26 cellular contexts compared by ENCODE assay signal in the genomic region with DNA sequence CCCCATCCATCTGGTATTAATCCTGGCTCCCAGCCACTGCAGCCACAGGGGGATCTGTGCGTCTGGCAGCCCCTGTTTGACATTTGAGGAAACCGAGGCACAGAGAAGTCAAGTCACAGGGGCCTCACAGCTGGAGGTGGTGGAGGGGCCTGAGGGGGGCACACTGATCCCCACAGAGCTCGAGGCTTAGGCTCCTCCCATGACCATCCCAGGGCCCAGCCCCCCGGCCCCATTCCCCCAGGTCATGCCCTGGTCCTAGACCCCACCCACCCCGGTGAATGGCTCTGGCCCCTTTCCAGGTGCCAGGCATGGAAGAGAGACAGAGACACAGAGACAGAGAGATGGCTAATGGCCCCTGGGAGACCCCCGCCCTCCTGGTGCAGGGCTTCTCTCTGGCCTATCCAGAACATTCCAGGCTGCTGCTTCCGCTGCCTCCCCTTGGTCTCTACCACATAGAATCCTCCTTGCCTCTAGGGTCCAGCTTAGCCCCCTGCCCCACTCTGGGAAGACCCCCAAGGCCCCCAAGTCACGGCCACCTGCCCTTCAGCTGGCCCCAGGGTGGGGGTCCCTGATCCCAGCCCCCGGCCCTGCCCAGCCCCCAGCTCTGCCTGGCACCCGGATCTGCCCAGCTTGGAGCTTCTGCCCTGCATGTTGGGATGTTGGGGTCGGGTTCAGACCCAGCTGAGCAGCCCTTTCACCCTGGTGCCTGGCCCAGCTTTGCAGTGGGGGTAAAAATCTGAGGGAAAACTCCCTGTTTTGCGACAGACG. TPM values are rescaled to one million over a fixed set of nuclear protein-coding genes. Genes with fewer than 3 reads are reported as not detected.
DNase-seq lines count a peak whose midpoint lies in the region; ATAC-seq and TF ChIP-seq lines count a peak whose summit lies in the region.
"Had no signal": no experiment of that assay in that cellular context is flagged by ENCODE, and none has a peak within 500 bp of the region (broad histone marks: within the 10 kb centered on the region; RNA-seq: fewer than 3 reads in every experiment).

No MANE protein-coding gene starts in this region.

- no peaks in the 10 kb centered on the region for H3K4me1 Mint-ChIP-seq in CD4-positive, alpha-beta memory T cell
- H3K4me1 Mint-ChIP-seq: activated CD4-positive, alpha-beta memory T cell treated with anti-CD3 and anti-CD28 coated beads, Interleukin-2, amount 10 ng/mL, durations not matched to agents 7 days and 5 days had no signal

- peak; percentile 9 for DNase-seq in activated CD8-positive, alpha-beta memory T cell treated with anti-CD3 and anti-CD28 coated beads, Interleukin-2, amount 50 U/mL, for 4 hours
- DNase-seq in activated CD8-positive, alpha-beta memory T cell treated with anti-CD3 and anti-CD28 coated beads for 24 hours, result no peak
- DNase-seq in LNCaP clone FGC (ENCODE audit: low read depth) (no peak), left ventricle myocardium inferior (peak; percentile 7), gastrocnemius medialis (peak; percentile 1 to 7), SHP77 (lab: John Stamatoyannopoulos, UW) (no peak), GM19240 (ENCODE audit: insufficient read length, low spot score) (no peak)
- no peak for DNase-seq in CD4-positive, alpha-beta memory T cell
- DNase-seq: activated CD4-positive, alpha-beta memory T cell treated with anti-CD3 and anti-CD28 coated beads, Interleukin-2, amount 10 ng/mL, durations not matched to agents 7 days and 5 days; activated T-cell treated with anti-CD3 and anti-CD28 coated beads, Interleukin-2, amount 50 U/mL, for 72 hours; DND-41; erythroblast; IMR-90; NCI-H2029; NCI-H446 treated with DMSO at 0.1 percent for 48 hours; NK-92 treated with Interleukin-12 subunit alpha and Interleukin-12 subunit beta, amount 100 ng/mL, for 24 hours; stimulated activated CD8-positive, alpha-beta memory T cell treated with anti-CD3 and anti-CD28 coated beads, Interleukin-4, amount 100 ng/mL, for 48 hours had no signal

- H3K27ac Mint-ChIP-seq in CD4-positive, alpha-beta memory T cell, result no peak overlapping the region
- H3K27ac Mint-ChIP-seq: activated CD4-positive, alpha-beta memory T cell treated with anti-CD3 and anti-CD28 coated beads, Interleukin-2, amount 10 ng/mL, durations not matched to agents 7 days and 5 days; activated T-cell treated with anti-CD3 and anti-CD28 coated beads, Interleukin-2, amount 50 U/mL, for 72 hours; CD4-positive, alpha-beta T cell had no signal

- peaks cover 0 to 3% of the 10 kb centered on the region in 2 donors for H3K36me3 Mint-ChIP-seq in CD4-positive, alpha-beta memory T cell

- intact Hi-C loops in left ventricle myocardium inferior (cut with micrococcal nuclease) (no loop called here), gastrocnemius medialis (cut with DNase I; ENCODE audit: low total_unique reads) (no loop called here)
- intact Hi-C loops in CD4-positive, alpha-beta memory T cell (cut with micrococcal nuclease), result no loop called here

- CTCF ChIA-PET in CD4-positive, alpha-beta memory T cell (lab: Charles Lee; ENCODE audit: partially characterized antibody), result no interaction called here

- POLR2A ChIA-PET in CD4-positive, alpha-beta memory T cell (lab: Charles Lee; ENCODE audit: partially characterized antibody), result no interaction called here

- H3K4me3 ChIP-seq in LNCaP clone FGC (ENCODE audit: low read depth, low read length) (peak overlapping the region; percentile 82), left ventricle myocardium inferior (peak overlapping the region; percentile 47), gastrocnemius medialis (peak overlapping the region in 1 of 4 donors; percentile 17)
- H3K4me3 ChIP-seq in CD4-positive, alpha-beta memory T cell (ENCODE audit: low read length in 2 of 2), result no peak overlapping the region
- H3K4me3 ChIP-seq: cardiac muscle cell, HAP-1, smooth muscle cell, thoracic aorta had no signal

- no peak for TF ChIP-seq CTCF in LNCaP clone FGC (IDR thresholded peaks at IDR 0.05; ENCODE audit: control insufficient read depth, extremely low read depth, insufficient read depth)
- TF ChIP-seq CTCF in left ventricle myocardium inferior (IDR thresholded peaks at IDR 0.05; ENCODE audit: borderline replicate concordance), result no peak
- TF ChIP-seq CTCF in gastrocnemius medialis (IDR thresholded peaks at IDR 0.05 in 4 of 5, conservative IDR thresholded peaks at IDR 0.05 in 1 of 5), result no peak

- peaks cover 0 to 16% (median 12%) of the 10 kb centered on the region in 8 donors for H3K9me3 Mint-ChIP-seq in CD4-positive, alpha-beta memory T cell

- TF ChIP-seq POLR2A in gastrocnemius medialis (IDR thresholded peaks at IDR 0.05), result no peak

- H3K9me3 ChIP-seq in left ventricle myocardium inferior (replicated peaks), result peaks cover 23% of the 10 kb centered on the region
- H3K9me3 ChIP-seq in gastrocnemius medialis, result no peaks in the 10 kb centered on the region
- peaks cover 0 to 6% of the 10 kb centered on the region in 2 donors for H3K9me3 ChIP-seq in CD4-positive, alpha-beta memory T cell (ENCODE audit: control insufficient read depth in 1 of 2, low read length in 2 of 2)

- H3K4me1 ChIP-seq in left ventricle myocardium inferior, result no peaks in the 10 kb centered on the region
- no peaks in the 10 kb centered on the region for H3K4me1 ChIP-seq in gastrocnemius medialis
- no peaks in the 10 kb centered on the region for H3K4me1 ChIP-seq in CD4-positive, alpha-beta memory T cell (ENCODE audit: insufficient read depth, low read length)
- H3K4me1 ChIP-seq: HAP-1, parathyroid adenoma had no signal

- H3K27ac ChIP-seq in left ventricle myocardium inferior (replicated peaks) (no peak overlapping the region), gastrocnemius medialis (no peak overlapping the region)
- H3K27ac ChIP-seq in CD4-positive, alpha-beta memory T cell (ENCODE audit: low read depth, low read length), result no peak overlapping the region
- H3K27ac ChIP-seq: cardiac muscle cell, dorsolateral prefrontal cortex, parathyroid adenoma, RWPE1, thoracic aorta had no signal

- in situ Hi-C loops in gastrocnemius medialis (cut with MboI; ENCODE audit: low sequenced_read_pairs in 4 of 4), result no loop called here

- H3K36me3 ChIP-seq in left ventricle myocardium inferior (no peaks in the 10 kb centered on the region), gastrocnemius medialis (no peaks in the 10 kb centered on the region)
- H3K36me3 ChIP-seq in CD4-positive, alpha-beta memory T cell (ENCODE audit: insufficient read depth, low read length), result no peaks in the 10 kb centered on the region
- H3K36me3 ChIP-seq: cardiac muscle cell, HAP-1, thoracic aorta had no signal

- H3K4me3 Mint-ChIP-seq in CD4-positive, alpha-beta memory T cell, result no peak overlapping the region
- H3K4me3 Mint-ChIP-seq: activated T-cell treated with anti-CD3 and anti-CD28 coated beads, Interleukin-2, amount 50 U/mL, for 72 hours; CD4-positive, alpha-beta T cell had no signal

- no peak for ATAC-seq in gastrocnemius medialis

- H3K27me3 Mint-ChIP-seq in CD4-positive, alpha-beta memory T cell, result no peaks in the 10 kb centered on the region
- H3K27me3 Mint-ChIP-seq: activated CD4-positive, alpha-beta memory T cell treated with anti-CD3 and anti-CD28 coated beads, Interleukin-2, amount 10 ng/mL, durations not matched to agents 7 days and 5 days; CD4-positive, alpha-beta T cell had no signal

- peaks cover 25% of the 10 kb centered on the region for H3K27me3 ChIP-seq in left ventricle myocardium inferior (ENCODE audit: low read depth)
- peaks cover 0 to 5% (median 2%) of the 10 kb centered on the region in 3 donors for H3K27me3 ChIP-seq in gastrocnemius medialis
- H3K27me3 ChIP-seq in CD4-positive, alpha-beta memory T cell (ENCODE audit: insufficient read depth, low read length), result no peaks in the 10 kb centered on the region
- H3K27me3 ChIP-seq: cardiac muscle cell, dorsolateral prefrontal cortex had no signal

RNA-seq across cellular contexts. Expression of a gene that starts 29.2 kb away (rescaled TPM):
- 1.8 TPM for total RNA-seq in left ventricle myocardium inferior
- total RNA-seq in gastrocnemius medialis, result under 1 TPM; 0.36 to 0.70 (median 0.55) TPM
- 1 to 10 TPM; 1.4 to 1.5 TPM for total RNA-seq in CD4-positive, alpha-beta memory T cell
- polyA plus RNA-seq in CD4-positive, alpha-beta memory T cell, result under 1 TPM; 0.11 to 0.61 TPM
- total RNA-seq: myocyte had no signal

Comparison
In these comparisons a context has a peak if more than half of its experiments do, and no peak if none do; other contexts are left out.
1. DNase-seq: peak in activated CD8-positive, alpha-beta memory T cell treated with anti-CD3 and anti-CD28 coated beads, Interleukin-2, amount 50 U/mL, for 4 hours (single experiment), left ventricle myocardium inferior (single experiment) and gastrocnemius medialis (2 of 2); none in activated CD8-positive, alpha-beta memory T cell treated with anti-CD3 and anti-CD28 coated beads for 24 hours (single experiment), LNCaP clone FGC (single experiment), CD4-positive, alpha-beta memory T cell (0 of 5), SHP77 (0 of 2) and GM19240 (single experiment).
2. H3K4me3 ChIP-seq: peak in LNCaP clone FGC (single experiment) and left ventricle myocardium inferior (single experiment); none in CD4-positive, alpha-beta memory T cell (0 of 2).